ENCODE assay signal across 9 cellular contexts in genomic region chr3:124837065-124837464, GRCh38. TPM values are rescaled to one million over a fixed set of nuclear protein-coding genes. Genes with fewer than 3 reads are reported as not detected.
DNase-seq lines count a peak whose midpoint lies in the region; TF ChIP-seq lines count a peak whose summit lies in the region.
"Had no signal": no experiment of that assay in that cellular context is flagged by ENCODE, and none has a peak within 500 bp of the region (broad histone marks: within the 10 kb centered on the region; RNA-seq: fewer than 3 reads in every experiment).

No MANE protein-coding gene starts in this region.

- TF ChIP-seq EP300 in tibial nerve (IDR thresholded peaks at IDR 0.05): no peak
- no peak for TF ChIP-seq EP300 in ovary (IDR thresholded peaks at IDR 0.05)

- POLR2A ChIA-PET in GM10248 (lab: Yijun Ruan, JAX): no interaction called here
- POLR2A ChIA-PET in HEK293T (lab: Yijun Ruan, JAX): no interaction called here

- CTCF ChIA-PET in GM10248 (lab: Yijun Ruan, JAX) (interaction anchor here (0.9 to 1.9 kb wide), 2 partner anchors 10 to 76 kb away, joined by 3 to 6 read pairs; no protein-coding TSS in a partner anchor), HEK293T (lab: Yijun Ruan, JAX) (no interaction called here)

- no peaks in the 10 kb centered on the region for H3K27me3 ChIP-seq in Peyer's patch
- H3K27me3 ChIP-seq in ectodermal cell (ENCODE audit: control insufficient read depth, insufficient read depth, low read length, poor library complexity, severe bottlenecking): no peaks in the 10 kb centered on the region
- no peaks in the 10 kb centered on the region for H3K27me3 ChIP-seq in tibial nerve
- H3K27me3 ChIP-seq in ovary: no peaks in the 10 kb centered on the region

- DNase-seq in Peyer's patch (no peak), tibial nerve (ENCODE audit: low spot score in 2 of 2) (no peak), NCI-H2107 (lab: John Stamatoyannopoulos, UW) (no peak), GM10248 (ENCODE audit: extremely low spot score) (no peak), ovary (no peak), HEK293T (ENCODE audit: extremely low spot score) (no peak)

- H3K27ac ChIP-seq in Peyer's patch (peak overlapping the region in 3 of 4 donors; percentile 45 to 81 (median 78)), ectodermal cell (ENCODE audit: insufficient read depth, low read depth, low read length, poor library complexity, severe bottlenecking) (peak overlapping the region; percentile 38), mesodermal cell (ENCODE audit: low read depth, low read length, severe bottlenecking) (peak overlapping the region; percentile 95), tibial nerve (peak overlapping the region; percentile 26 to 68 (median 54)), ovary (no peak overlapping the region)

- intact Hi-C loops in ovary (cut with DNase I): no loop called here

- TF ChIP-seq CTCF in Peyer's patch (IDR thresholded peaks at IDR 0.05) (no peak), tibial nerve (IDR thresholded peaks at IDR 0.05) (no peak), GM10248 (IDR thresholded peaks at IDR 0.05; ENCODE audit: control extremely low read depth, extremely low read depth, low read depth, missing control alignments) (no peak), ovary (IDR thresholded peaks at IDR 0.05) (no peak)

- H3K4me3 ChIP-seq in Peyer's patch: no peak overlapping the region
- H3K4me3 ChIP-seq in ectodermal cell (ENCODE audit: insufficient read depth, low read depth, low read length): no peak overlapping the region
- no peak overlapping the region for H3K4me3 ChIP-seq in mesodermal cell (ENCODE audit: extremely low read depth, insufficient read depth, low read length, poor library complexity, severe bottlenecking)
- no peak overlapping the region for H3K4me3 ChIP-seq in tibial nerve
- no peak overlapping the region for H3K4me3 ChIP-seq in ovary
- H3K4me3 ChIP-seq: SK-N-MC had no signal

- H3K9me3 ChIP-seq in Peyer's patch: no peaks in the 10 kb centered on the region
- H3K9me3 ChIP-seq in ectodermal cell (ENCODE audit: control insufficient read depth, low read length): no peaks in the 10 kb centered on the region
- H3K9me3 ChIP-seq in mesodermal cell (ENCODE audit: control insufficient read depth, low read length): no peaks in the 10 kb centered on the region
- H3K9me3 ChIP-seq in tibial nerve: no peaks in the 10 kb centered on the region
- H3K9me3 ChIP-seq in ovary: no peaks in the 10 kb centered on the region

- no peak for TF ChIP-seq POLR2A in Peyer's patch (IDR thresholded peaks at IDR 0.05)
- TF ChIP-seq POLR2A in tibial nerve (IDR thresholded peaks at IDR 0.05): no peak
- no peak for TF ChIP-seq POLR2A in ovary (IDR thresholded peaks at IDR 0.05)

- H3K4me1 ChIP-seq in Peyer's patch (peaks cover 0 to 54% (median 4%) of the 10 kb centered on the region in 4 donors), ectodermal cell (ENCODE audit: control insufficient read depth, insufficient read depth, low read length) (peaks cover 22% of the 10 kb centered on the region), mesodermal cell (ENCODE audit: control insufficient read depth, insufficient read depth, low read length, poor library complexity, severe bottlenecking) (peaks cover 45% of the 10 kb centered on the region), tibial nerve (peaks cover 0 to 56% (median 28%) of the 10 kb centered on the region in 4 donors), ovary (ENCODE audit: insufficient read depth) (peaks cover 21% of the 10 kb centered on the region)

- H3K36me3 ChIP-seq in Peyer's patch (peaks cover 0 to 8% (median 0%) of the 10 kb centered on the region in 3 donors), ectodermal cell (ENCODE audit: control insufficient read depth, insufficient read depth, low read length) (no peaks in the 10 kb centered on the region), mesodermal cell (ENCODE audit: control insufficient read depth, insufficient read depth, low read length) (peaks cover 33% of the 10 kb centered on the region), tibial nerve (peaks cover 0 to 20% (median 0%) of the 10 kb centered on the region in 3 donors), ovary (no peaks in the 10 kb centered on the region)

- 94 to 100% methylated on average over 2 of the region's 2 CpGs for WGBS in ectodermal cell, 2 experiments
- WGBS in mesodermal cell (ENCODE audit: insufficient coverage in 2 of 2), 2 experiments: 80% methylated on average over 1 of the region's 2 CpGs; no CpG with 5 or more reads in 1 of the 2 experiments
- WGBS in tibial nerve, 2 donors: 81 to 82% methylated on average over 2 of the region's 2 CpGs
- 71 to 73% (median 71%) methylated on average over 2 of the region's 2 CpGs for WGBS in ovary, 3 donors

TF ChIP-seq in HEK293T, 16 proteins besides CTCF, POLR2A, EP300 and RAD21:
- TF ChIP-seq FOXM1 (IDR thresholded peaks at IDR 0.05; ENCODE audit: borderline replicate concordance): no peak
- no peak for TF ChIP-seq FOXK2 (IDR thresholded peaks at IDR 0.05)
- no peak for TF ChIP-seq CTBP1 (IDR thresholded peaks at IDR 0.05; ENCODE audit: borderline replicate concordance)
- no peak for TF ChIP-seq NFRKB (IDR thresholded peaks at IDR 0.05)
- no peak for TF ChIP-seq SUZ12 (IDR thresholded peaks at IDR 0.05)
- TF ChIP-seq SP1 (IDR thresholded peaks at IDR 0.05): no peak
- no peak for TF ChIP-seq LEF1 (IDR thresholded peaks at IDR 0.05; ENCODE audit: borderline replicate concordance)
- no peak for TF ChIP-seq L3MBTL2 (conservative IDR thresholded peaks at IDR 0.05)
- no peak for TF ChIP-seq BHLHE40 (IDR thresholded peaks at IDR 0.05; ENCODE audit: borderline replicate concordance)
- TF ChIP-seq ELF4 (IDR thresholded peaks at IDR 0.05): no peak
- no peak for TF ChIP-seq ZNF384 (IDR thresholded peaks at IDR 0.05)
- no peak for TF ChIP-seq TARDBP (IDR thresholded peaks at IDR 0.05)
- TF ChIP-seq, protein P1, sequence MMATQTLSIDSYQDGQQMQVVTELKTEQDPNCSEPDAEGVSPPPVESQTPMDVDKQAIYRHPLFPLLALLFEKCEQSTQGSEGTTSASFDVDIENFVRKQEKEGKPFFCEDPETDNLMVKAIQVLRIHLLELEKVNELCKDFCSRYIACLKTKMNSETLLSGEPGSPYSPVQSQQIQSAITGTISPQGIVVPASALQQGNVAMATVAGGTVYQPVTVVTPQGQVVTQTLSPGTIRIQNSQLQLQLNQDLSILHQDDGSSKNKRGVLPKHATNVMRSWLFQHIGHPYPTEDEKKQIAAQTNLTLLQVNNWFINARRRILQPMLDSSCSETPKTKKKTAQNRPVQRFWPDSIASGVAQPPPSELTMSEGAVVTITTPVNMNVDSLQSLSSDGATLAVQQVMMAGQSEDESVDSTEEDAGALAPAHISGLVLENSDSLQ (IDR thresholded peaks at IDR 0.05): no peak
- no peak for TF ChIP-seq HDGF (IDR thresholded peaks at IDR 0.05; ENCODE audit: borderline replicate concordance)
- TF ChIP-seq ARNT (IDR thresholded peaks at IDR 0.05): no peak
- no peak for TF ChIP-seq FOXA1 (IDR thresholded peaks at IDR 0.05)

RNA-seq across cellular contexts. Expression of gene ITGB5, which starts 50.1 kb away (rescaled TPM):
- total RNA-seq in Peyer's patch: 100 to 1,000 TPM in 3 of 4 donors, 10 to 100 TPM in 1; 79.5 to 143 (median 132) TPM
- polyA plus RNA-seq in ectodermal cell (2013, experiment 1 of 4): 33.1 TPM
- polyA plus RNA-seq in ectodermal cell (2013, experiment 2 of 4): 33.6 TPM
- polyA plus RNA-seq in ectodermal cell (2013, experiment 3 of 4): 29.8 TPM
- polyA plus RNA-seq in ectodermal cell (2013, experiment 4 of 4): 27.7 TPM
- 90.1 TPM for polyA plus RNA-seq in mesodermal cell (2013, experiment 1 of 2)
- polyA plus RNA-seq in mesodermal cell (2013, experiment 2 of 2): 80.3 TPM
- total RNA-seq in tibial nerve: 100 to 1,000 TPM; 114 to 217 (median 193) TPM
- total RNA-seq in ovary: 100 to 1,000 TPM in 1 of 7 donors, 10 to 100 TPM in 6; 31.0 to 109 (median 38.0) TPM
- 10 to 100 TPM; 32.6 to 82.8 TPM for polyA plus RNA-seq in ovary

Comparison
In these comparisons a context has a peak if more than half of its experiments do, and no peak if none do; other contexts are left out.
1. H3K27ac ChIP-seq: peak in Peyer's patch (3 of 4), ectodermal cell (single experiment), mesodermal cell (single experiment) and tibial nerve (4 of 4); none in ovary (0 of 2).